In genomic region chr14:91012050-91012449, GRCh38 we compare ENCODE assay signal across 18 cellular contexts. TPM values are rescaled to one million over a fixed set of nuclear protein-coding genes. Genes with fewer than 3 reads are reported as not detected.
DNase-seq lines count a peak whose midpoint lies in the region; ATAC-seq and TF ChIP-seq lines count a peak whose summit lies in the region.
"Had no signal": no experiment of that assay in that cellular context is flagged by ENCODE, and none has a peak within 500 bp of the region (broad histone marks: within the 10 kb centered on the region; RNA-seq: fewer than 3 reads in every experiment).

No MANE protein-coding gene starts in this region.

- no peaks in the 10 kb centered on the region for H3K36me3 ChIP-seq in sigmoid colon

- peaks cover 0 to 72% (median 53%) of the 10 kb centered on the region in 4 donors for H3K4me1 ChIP-seq in sigmoid colon
- H3K4me1 ChIP-seq: Caco-2 had no signal

- H3K27me3 ChIP-seq in sigmoid colon: no peaks in the 10 kb centered on the region

- peak overlapping the region; percentile 48 to 73 (median 65) for H3K27ac ChIP-seq in sigmoid colon

- intact Hi-C loops in sigmoid colon (cut with DNase I): no loop called here

- WGBS in sigmoid colon, 2 donors: 77 to 86% methylated on average over 2 of the region's 2 CpGs

- peak; percentile 47 for ATAC-seq in stimulated activated naive CD8-positive, alpha-beta T cell treated with anti-CD3 and anti-CD28 coated beads, Interleukin-15, amount 100 ng/mL, for 72 hours
- ATAC-seq in stimulated activated naive CD8-positive, alpha-beta T cell treated with anti-CD3 and anti-CD28 coated beads, Interleukin-15, Interleukin-2, amounts not matched to agents 100 U/mL and 50 U/mL, for 24 hours: no peak
- ATAC-seq: PC-3 had no signal

- H3K4me1 Mint-ChIP-seq in stimulated activated naive CD8-positive, alpha-beta T cell treated with anti-CD3 and anti-CD28 coated beads, Interleukin-15, amount 100 ng/mL, for 72 hours: peaks cover 46% of the 10 kb centered on the region

- no peak for TF ChIP-seq POLR2A in sigmoid colon (IDR thresholded peaks at IDR 0.05)

- no peak overlapping the region for H3K4me3 Mint-ChIP-seq in stimulated activated naive CD8-positive, alpha-beta T cell treated with anti-CD3 and anti-CD28 coated beads, Interleukin-15, amount 100 ng/mL, for 72 hours

- no peaks in the 10 kb centered on the region for H3K9me3 Mint-ChIP-seq in stimulated activated naive CD8-positive, alpha-beta T cell treated with anti-CD3 and anti-CD28 coated beads, Interleukin-15, amount 100 ng/mL, for 72 hours

- no peak for TF ChIP-seq CTCF in fibroblast of the aortic adventitia (IDR thresholded peaks at IDR 0.05; ENCODE audit: insufficient read depth, low read length)
- TF ChIP-seq CTCF in sigmoid colon (IDR thresholded peaks at IDR 0.05): no peak

- TF ChIP-seq EP300 in sigmoid colon (IDR thresholded peaks at IDR 0.05): no peak

- H3K27me3 Mint-ChIP-seq in stimulated activated naive CD8-positive, alpha-beta T cell treated with anti-CD3 and anti-CD28 coated beads, Interleukin-15, amount 100 ng/mL, for 72 hours: no peaks in the 10 kb centered on the region

- no peak for DNase-seq in stimulated activated naive CD8-positive, alpha-beta T cell treated with anti-CD3 and anti-CD28 coated beads, Interleukin-15, amount 100 ng/mL, for 72 hours
- DNase-seq in stimulated activated naive CD8-positive, alpha-beta T cell treated with anti-CD3 and anti-CD28 coated beads, Interleukin-15, Interleukin-2, amounts not matched to agents 100 U/mL and 50 U/mL, for 24 hours: no peak
- DNase-seq in fibroblast of the aortic adventitia (ENCODE audit: low read depth) (peak; percentile 8), sigmoid colon (no peak), NCI-H1694 treated with DMSO at 0.1 percent for 48 hours (lab: John Stamatoyannopoulos, UW) (no peak), nucleus accumbens (lab: John Stamatoyannopoulos, UW) (no peak), NCI-H345 treated with DMSO at 0.1 percent for 48 hours (lab: John Stamatoyannopoulos, UW; ENCODE audit: unreplicated experiment) (no peak), NCI-H2029 (lab: John Stamatoyannopoulos, UW) (no peak)
- DNase-seq: 8988T, C1 segment of cervical spinal cord, Caco-2, KBM-7, NCI-H1048, NCI-H146, NCI-H2107, NCI-H226, NCI-H69, PC-3 had no signal

- no peak overlapping the region for H3K27ac Mint-ChIP-seq in stimulated activated naive CD8-positive, alpha-beta T cell treated with anti-CD3 and anti-CD28 coated beads, Interleukin-15, amount 100 ng/mL, for 72 hours

- no peaks in the 10 kb centered on the region for H3K9me3 ChIP-seq in sigmoid colon
- H3K9me3 ChIP-seq: Caco-2 had no signal

- H3K4me3 ChIP-seq in fibroblast of the aortic adventitia (ENCODE audit: low read depth, low read length) (peak overlapping the region; percentile 6), sigmoid colon (peak overlapping the region in 3 of 4 donors; percentile 12 to 32 (median 15))

RNA-seq across cellular contexts. Expression of gene RPS6KA5, which starts 48.4 kb away (rescaled TPM):
- total RNA-seq in fibroblast of the aortic adventitia (ENCODE audit: low replicate concordance) (5.0 and 8.0 TPM in 2 replicates), sigmoid colon (10 to 100 TPM; 18.2 to 36.4 (median 25.9) TPM)
- polyA plus RNA-seq in sigmoid colon: 1 to 10 TPM; 3.6 to 7.3 (median 6.2) TPM
